In genomic region chr5:1444361-1445189, GRCh38 we compare ENCODE assay signal across 12 cellular contexts. TPM values are rescaled to one million over a fixed set of nuclear protein-coding genes. Genes with fewer than 3 reads are reported as not detected.
A peak's percentile ranks its signal among the peaks of the same experiment; 100 is the strongest.
DNase-seq lines count a peak whose midpoint lies in the region; TF ChIP-seq lines count a peak whose summit lies in the region.
"Had no signal": no experiment of that assay in that cellular context is flagged by ENCODE, and none has a peak within 500 bp of the region (broad histone marks: within the 10 kb centered on the region; RNA-seq: fewer than 3 reads in every experiment).

No MANE protein-coding gene starts in this region.

- peak; percentile 32 for DNase-seq in DMS 273 (lab: John Stamatoyannopoulos, UW; ENCODE audit: unreplicated experiment)
- DNase-seq in DMS 273 treated with DMSO at 0.1 percent for 48 hours (lab: John Stamatoyannopoulos, UW), result no peak
- DNase-seq in NT2/D1 (ENCODE audit: low read depth, low spot score), result no peak
- DNase-seq in thyroid gland, result no peak
- no peak for DNase-seq in NCI-H2107 treated with DMSO at 0.1 percent for 48 hours (lab: John Stamatoyannopoulos, UW; ENCODE audit: unreplicated experiment)
- DNase-seq in GM19238 (ENCODE audit: insufficient read length, low spot score), result no peak
- DNase-seq: NCI-H1105 treated with DMSO at 0.1 percent for 48 hours, PC-3, T-helper 9 cell had no signal

- 12 to 29% methylated on average over 8 to 21 of the region's 68 CpGs for WGBS in thyroid gland, 2 donors

- intact Hi-C loops in thyroid gland (cut with DNase I), result no loop called here

- no peaks in the 10 kb centered on the region for H3K9me3 ChIP-seq in NT2/D1 (ENCODE audit: insufficient read depth, low read length)
- no peaks in the 10 kb centered on the region for H3K9me3 ChIP-seq in iPS-15b (ENCODE audit: control insufficient read depth, insufficient read depth, low read length)
- H3K9me3 ChIP-seq in thyroid gland, result no peaks in the 10 kb centered on the region

- peak overlapping the region; percentile 37 for H3K4me3 ChIP-seq in NT2/D1 (ENCODE audit: insufficient read length, low read depth)
- H3K4me3 ChIP-seq in iPS-15b (ENCODE audit: low read depth, low read length), result peak overlapping the region; percentile 64
- peak overlapping the region; percentile 4 for H3K4me3 ChIP-seq in rectal smooth muscle tissue (ENCODE audit: low read length)
- H3K4me3 ChIP-seq in thyroid gland (replicated peaks in 1 of 3), result peak overlapping the region in 1 of 3 donors; percentile 12

- H3K36me3 ChIP-seq in NT2/D1 (ENCODE audit: insufficient read depth, insufficient read length, low read length), result no peaks in the 10 kb centered on the region
- no peaks in the 10 kb centered on the region for H3K36me3 ChIP-seq in iPS-15b (ENCODE audit: control insufficient read depth, insufficient read depth, low read length)
- no peaks in the 10 kb centered on the region for H3K36me3 ChIP-seq in rectal smooth muscle tissue (ENCODE audit: control insufficient read depth, insufficient read depth, low read length)
- H3K36me3 ChIP-seq in thyroid gland, result no peaks in the 10 kb centered on the region

- TF ChIP-seq CTCF in thyroid gland (IDR thresholded peaks at IDR 0.05), result no peak

- no peak for TF ChIP-seq POLR2A in thyroid gland (IDR thresholded peaks at IDR 0.05)

- H3K27ac ChIP-seq in rectal smooth muscle tissue (ENCODE audit: low read depth, low read length), result no peak overlapping the region
- no peak overlapping the region for H3K27ac ChIP-seq in thyroid gland
- H3K27ac ChIP-seq: 22Rv1 had no signal

- H3K4me1 ChIP-seq in NT2/D1 (ENCODE audit: insufficient read depth, insufficient read length), result peaks cover 6% of the 10 kb centered on the region
- H3K4me1 ChIP-seq in iPS-15b (ENCODE audit: control insufficient read depth, insufficient read depth, low read length), result no peaks in the 10 kb centered on the region
- no peaks in the 10 kb centered on the region for H3K4me1 ChIP-seq in rectal smooth muscle tissue (ENCODE audit: control insufficient read depth, insufficient read depth, low read length)
- peaks cover 11 to 21% of the 10 kb centered on the region in 2 donors for H3K4me1 ChIP-seq in thyroid gland

- H3K27me3 ChIP-seq in NT2/D1 (ENCODE audit: insufficient read depth, insufficient read length) (peaks cover 68% of the 10 kb centered on the region), iPS-15b (ENCODE audit: control insufficient read depth, insufficient read depth, low read length) (peaks cover 60% of the 10 kb centered on the region), rectal smooth muscle tissue (ENCODE audit: control insufficient read depth, insufficient read depth, low read length) (peaks cover 35% of the 10 kb centered on the region), thyroid gland (peaks cover 15% of the 10 kb centered on the region)

- H3K9ac ChIP-seq in NT2/D1 (ENCODE audit: insufficient read length, low read depth), result peak overlapping the region; percentile 50
- H3K9ac ChIP-seq in iPS-15b (ENCODE audit: low read depth, low read length), result no peak overlapping the region
- H3K9ac ChIP-seq in rectal smooth muscle tissue (ENCODE audit: low read length), result no peak overlapping the region

RNA-seq across cellular contexts. Expression of gene SLC6A3, which starts 0.7 kb away (rescaled TPM):
- total RNA-seq in thyroid gland, result under 1 TPM in 3 of 4 donors, not detected in 1; 0.54 to 0.67 (median 0.54) TPM
- total RNA-seq: PC-3 had no signal
